Comparison of ENCODE assay signal across 12 cellular contexts in the genomic region with DNA sequence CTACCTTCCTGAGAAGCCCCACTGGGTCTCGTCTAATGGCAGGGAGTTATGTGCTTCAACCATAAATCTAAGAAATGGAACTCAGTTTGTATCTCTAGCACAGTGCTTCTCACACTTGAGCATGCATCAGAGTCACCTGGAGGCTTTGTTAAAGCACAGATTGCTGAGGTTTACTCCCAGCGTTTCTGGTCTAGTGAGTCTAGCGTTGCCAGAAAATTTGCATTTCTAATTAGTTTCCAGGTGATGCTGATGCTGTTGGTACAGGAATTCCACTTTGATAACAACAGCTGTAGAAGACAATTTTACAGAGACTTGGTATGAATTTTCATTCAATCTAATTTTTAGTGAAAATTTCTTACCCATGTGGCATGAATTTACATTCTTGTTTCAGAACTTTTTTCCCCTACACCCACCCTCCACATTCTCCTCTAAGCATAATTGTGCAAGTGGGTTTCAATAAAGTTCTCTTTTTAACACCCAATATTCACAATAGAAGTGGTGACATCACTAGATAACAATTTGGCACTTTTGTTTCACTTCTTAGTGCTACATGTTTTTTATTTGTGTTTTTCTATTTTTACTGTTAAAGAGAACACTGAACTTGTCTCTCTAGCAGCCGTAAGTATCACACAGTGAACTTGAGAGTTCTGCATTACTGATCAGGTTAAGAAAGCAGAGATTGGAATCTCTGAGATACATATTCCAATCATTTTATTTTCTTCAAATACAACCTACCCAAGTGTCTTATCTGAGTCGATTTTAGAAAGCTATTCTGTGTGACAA.
A peak's percentile ranks its signal among the peaks of the same experiment; 100 is the strongest.
DNase-seq lines count a peak whose midpoint lies in the region; ATAC-seq lines count a peak whose summit lies in the region.
"Had no signal": no experiment of that assay in that cellular context is flagged by ENCODE, and none has a peak within 500 bp of the region (broad histone marks: within the 10 kb centered on the region; RNA-seq: fewer than 3 reads in every experiment).

No MANE protein-coding gene starts in this region.

- ATAC-seq in GM18909 (IDR thresholded peaks at IDR 0.05; ENCODE audit: poor library complexity, unreplicated experiment) (peak; percentile 40), GM21619 (IDR thresholded peaks at IDR 0.05; ENCODE audit: unreplicated experiment) (peak; percentile 41), HG03432 (IDR thresholded peaks at IDR 0.05; ENCODE audit: unreplicated experiment) (peak; percentile 41)
- ATAC-seq: SK-N-SH treated with all-trans-retinoic acid at 6 μM for 48 hours had no signal

- DNase-seq in kidney tubule cell (ENCODE audit: low spot score), result peak; percentile 39
- DNase-seq in AG08395 (ENCODE audit: low spot score), result no peak
- DNase-seq in NK-92 (lab: John Stamatoyannopoulos, UW; ENCODE audit: unreplicated experiment), result no peak
- DNase-seq in C1 segment of cervical spinal cord (lab: John Stamatoyannopoulos, UW), result no peak
- DNase-seq in cerebellar cortex (ENCODE audit: low spot score), result no peak
- DNase-seq: activated CD4-positive, alpha-beta T cell treated with anti-CD3 and anti-CD28 coated beads, Interleukin-2, amount 50 U/mL, for 48 hours; Calu3; thyroid gland had no signal
